ENCODE assay signal across 9 cellular contexts in genomic region chr2:184611221-184612085, GRCh38. TPM values are rescaled to one million over a fixed set of nuclear protein-coding genes. Genes with fewer than 3 reads are reported as not detected.
A peak's percentile ranks its signal among the peaks of the same experiment; 100 is the strongest.
DNase-seq lines count a peak whose midpoint lies in the region; ATAC-seq and TF ChIP-seq lines count a peak whose summit lies in the region.
"Had no signal": no experiment of that assay in that cellular context is flagged by ENCODE, and none has a peak within 500 bp of the region (broad histone marks: within the 10 kb centered on the region; RNA-seq: fewer than 3 reads in every experiment).

No MANE protein-coding gene starts in this region.

- H2AFZ ChIP-seq in DND-41 (ENCODE audit: low read depth, low read length), result no peak overlapping the region

- H3K9me3 Mint-ChIP-seq in activated B cell treated with CpG ODN at 0.5 μM for 24 hours, result no peaks in the 10 kb centered on the region

- H3K4me3 Mint-ChIP-seq in activated B cell treated with CpG ODN at 0.5 μM for 24 hours, result no peak overlapping the region

- peak; percentile 62 for TF ChIP-seq RAD21 in Ishikawa (IDR thresholded peaks at IDR 0.05; ENCODE audit: low read depth)

- DNase-seq in DND-41 (no peak), activated B cell treated with CpG ODN at 0.5 μM for 24 hours (no peak), lung microvascular endothelial cell (ENCODE audit: low read depth in 2 of 2) (peak; percentile 1 to 9), germinal center (ENCODE audit: low spot score) (no peak), ecto neural progenitor cell (ENCODE audit: low spot score) (no peak)

- peak; percentile 47 for TF ChIP-seq CTCF in DND-41 (IDR thresholded peaks at IDR 0.05; ENCODE audit: borderline replicate concordance, extremely low read depth, low read length, poor library complexity, severe bottlenecking)
- peak; percentile 25 for TF ChIP-seq CTCF in activated B cell treated with CpG ODN at 0.5 μM for 24 hours (IDR thresholded peaks at IDR 0.05)

- no peak overlapping the region for H3K9ac ChIP-seq in DND-41 (ENCODE audit: low read depth, low read length)

- H3K4me2 ChIP-seq in DND-41 (ENCODE audit: insufficient read depth, low read length), result no peak overlapping the region

- no peaks in the 10 kb centered on the region for H4K20me1 ChIP-seq in DND-41 (ENCODE audit: insufficient read depth, low read length)

- POLR2A ChIA-PET in activated B cell treated with CpG ODN at 0.5 μM for 24 hours (lab: Charles Lee), result interaction anchor here (1.6 kb wide), 1 partner anchor 12 kb away, joined by 5 read pairs; no protein-coding TSS in a partner anchor

- no peaks in the 10 kb centered on the region for H3K27me3 ChIP-seq in DND-41 (ENCODE audit: insufficient read depth, low read length, poor library complexity)

- intact Hi-C loops in activated B cell treated with CpG ODN at 0.5 μM for 24 hours (cut with micrococcal nuclease), result loop anchor here (2.0 to 5.0 kb wide), 3 partner anchors 667 to 1846 kb away; no protein-coding TSS in a partner anchor

- H3K27ac ChIP-seq in DND-41 (ENCODE audit: low read length), result no peak overlapping the region

- no peaks in the 10 kb centered on the region for H3K36me3 Mint-ChIP-seq in activated B cell treated with CpG ODN at 0.5 μM for 24 hours (ENCODE audit: low read depth)

- CTCF ChIA-PET in activated B cell treated with CpG ODN at 0.5 μM for 24 hours (lab: Charles Lee), result no interaction called here

- H3K4me1 Mint-ChIP-seq in activated B cell treated with CpG ODN at 0.5 μM for 24 hours, result no peaks in the 10 kb centered on the region

- H3K36me3 ChIP-seq in DND-41 (ENCODE audit: insufficient read depth, low read length), result no peaks in the 10 kb centered on the region

- no peaks in the 10 kb centered on the region for H3K4me1 ChIP-seq in DND-41 (ENCODE audit: insufficient read depth, low read length)

- H3K27ac Mint-ChIP-seq in activated B cell treated with CpG ODN at 0.5 μM for 24 hours, result no peak overlapping the region

- no peaks in the 10 kb centered on the region for H3K9me3 ChIP-seq in DND-41 (ENCODE audit: insufficient read depth, low read length, severe bottlenecking)

- H3K4me3 ChIP-seq in DND-41 (ENCODE audit: low read depth in 1 of 2, low read length in 2 of 2), result no peak overlapping the region

- H3K27me3 Mint-ChIP-seq in activated B cell treated with CpG ODN at 0.5 μM for 24 hours, result no peaks in the 10 kb centered on the region

- TF ChIP-seq EP300 in Ishikawa (IDR thresholded peaks at IDR 0.05; ENCODE audit: borderline replicate concordance), result no peak

- no peak for ATAC-seq in DND-41 (ENCODE audit: insufficient read depth, low read depth)
- no peak for ATAC-seq in activated B cell treated with CpG ODN at 0.5 μM for 24 hours (ENCODE audit: low read depth)
- ATAC-seq in HG02623 (IDR thresholded peaks at IDR 0.05; ENCODE audit: unreplicated experiment), result no peak
- ATAC-seq in HG02610 (IDR thresholded peaks at IDR 0.05; ENCODE audit: unreplicated experiment), result no peak

- no peaks in the 10 kb centered on the region for H3K79me2 ChIP-seq in DND-41 (ENCODE audit: insufficient read depth, low read length)

TF ChIP-seq in Ishikawa, 13 proteins besides CTCF, POLR2A, EP300 and RAD21:
- TF ChIP-seq MAX (IDR thresholded peaks at IDR 0.05) (no peak), ZBTB7A (IDR thresholded peaks at IDR 0.05; ENCODE audit: low read depth) (no peak), CREB1 (IDR thresholded peaks at IDR 0.05; ENCODE audit: low read depth) (no peak), TCF12 (IDR thresholded peaks at IDR 0.05; ENCODE audit: low read depth) (no peak), TEAD4 (IDR thresholded peaks at IDR 0.05) (no peak), EGR1 (IDR thresholded peaks at IDR 0.05) (no peak), YY1 (IDR thresholded peaks at IDR 0.05; ENCODE audit: low read depth) (no peak), TAF1 (IDR thresholded peaks at IDR 0.05; ENCODE audit: low read depth) (no peak), USF1 (IDR thresholded peaks at IDR 0.05) (no peak), REST (IDR thresholded peaks at IDR 0.05; ENCODE audit: low read depth) (no peak), FOXM1 (IDR thresholded peaks at IDR 0.05; ENCODE audit: borderline replicate concordance, low read depth) (no peak), CEBPB (IDR thresholded peaks at IDR 0.05) (no peak), NFIC (IDR thresholded peaks at IDR 0.05) (no peak)

RNA-seq across cellular contexts. Expression of gene ZNF804A, which starts 13.1 kb away (rescaled TPM):
- total RNA-seq in activated B cell treated with CpG ODN at 0.5 μM for 24 hours, result 1.8 and 2.3 TPM in 2 replicates
- under 0.01 TPM in 1 of 2 replicates, not detected in the other for total RNA-seq in lung microvascular endothelial cell
- total RNA-seq: H1 had no signal

Comparison
In these comparisons a context has a peak if more than half of its experiments do, and no peak if none do; other contexts are left out.
1. DNase-seq: peak in lung microvascular endothelial cell (2 of 2); none in DND-41 (single experiment), activated B cell treated with CpG ODN at 0.5 μM for 24 hours (single experiment), germinal center (single experiment) and ecto neural progenitor cell (single experiment).